Comparison of ENCODE assay signal across 27 cellular contexts in the genomic region with DNA sequence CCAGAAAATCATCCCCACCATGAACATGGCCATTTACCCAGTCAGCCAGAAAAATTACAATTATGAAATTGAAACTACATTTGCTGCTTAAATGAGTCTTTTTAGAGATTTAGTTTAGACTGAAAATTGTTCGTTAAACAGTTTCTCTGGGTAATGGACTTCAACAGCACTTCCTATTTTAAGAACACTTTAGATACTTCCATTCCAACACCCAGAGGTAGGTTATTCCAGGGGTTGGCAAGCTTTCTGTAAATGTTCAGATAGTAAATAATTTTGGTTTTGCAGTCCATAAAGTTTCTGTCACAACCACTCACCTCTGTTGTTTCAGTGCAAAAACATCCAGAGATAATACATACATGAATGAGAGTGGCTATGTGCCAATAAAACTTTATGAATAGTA. TPM values are rescaled to one million over a fixed set of nuclear protein-coding genes. Genes with fewer than 3 reads are reported as not detected.
"Had no signal": no experiment of that assay in that cellular context is flagged by ENCODE, and none has a peak within 500 bp of the region (broad histone marks: within the 10 kb centered on the region; RNA-seq: fewer than 3 reads in every experiment).

No MANE protein-coding gene starts in this region.

- DNase-seq: hypothalamus; immature natural killer cell; kidney; lower lobe of right lung; mammary epithelial cell; mesenchymal stem cell; natural killer cell; nephron progenitor cell; occipital lobe; psoas muscle; right cardiac atrium; stimulated activated CD4-positive, alpha-beta T cell treated with anti-CD3 and anti-CD28 coated beads, Interleukin-12 subunit alpha, Interleukin-12 subunit beta, amount 100 ng/mL, for 4 hours; stimulated activated CD4-positive, alpha-beta T cell treated with anti-CD3 and anti-CD28 coated beads, Interleukin-15, amount 100 ng/mL, for 24 hours; stimulated activated CD4-positive, alpha-beta T cell treated with anti-CD3 and anti-CD28 coated beads, Interleukin-2, amount 100 ng/mL, for 24 hours; stimulated activated CD4-positive, alpha-beta T cell treated with anti-CD3 and anti-CD28 coated beads, Interleukin-4, amount 100 ng/mL, for 1 hour; stimulated activated naive B cell treated with anti-CD40 and anti-IgM and Interleukin-4, amounts not matched to agents 10 μg/mL and 1 μg/mL and 100 μg/mL, for 72 hours; stimulated activated naive CD8-positive, alpha-beta T cell treated with anti-CD3 and anti-CD28 coated beads, Interleukin-15, Interleukin-2, amounts not matched to agents 100 U/mL and 50 U/mL, for 24 hours; stomach; testis; tibial artery; trophoblast cell; upper lobe of right lung had no signal

- H3K36me3 Mint-ChIP-seq: immature natural killer cell; natural killer cell; neural progenitor cell; stimulated activated naive B cell treated with anti-CD40 and anti-IgM and Interleukin-4, amounts not matched to agents 10 μg/mL and 1 μg/mL and 100 μg/mL, for 72 hours had no signal

- H3K9me3 ChIP-seq: lower lobe of right lung, neutrophil, psoas muscle, stomach, testis, tibial artery, upper lobe of right lung had no signal

- H3K4me3 Mint-ChIP-seq: immature natural killer cell; natural killer cell; nephron progenitor cell; neural progenitor cell; stimulated activated naive B cell treated with anti-CD40 and anti-IgM and Interleukin-4, amounts not matched to agents 10 μg/mL and 1 μg/mL and 100 μg/mL, for 72 hours had no signal

- ATAC-seq: lower lobe of right lung; natural killer cell; psoas muscle; sciatic nerve; stimulated activated naive B cell treated with anti-CD40 and anti-IgM and Interleukin-4, amounts not matched to agents 10 μg/mL and 1 μg/mL and 100 μg/mL, for 72 hours; stimulated activated naive CD8-positive, alpha-beta T cell treated with anti-CD3 and anti-CD28 coated beads, Interleukin-15, Interleukin-2, amounts not matched to agents 100 U/mL and 50 U/mL, for 24 hours; upper lobe of right lung had no signal

- H3K27ac ChIP-seq: lower lobe of right lung, neural progenitor cell, neutrophil, parathyroid adenoma, psoas muscle, skin epidermis, stomach, testis, tibial artery, upper lobe of right lung had no signal

- H3K4me1 Mint-ChIP-seq: immature natural killer cell; natural killer cell; nephron progenitor cell; stimulated activated naive B cell treated with anti-CD40 and anti-IgM and Interleukin-4, amounts not matched to agents 10 μg/mL and 1 μg/mL and 100 μg/mL, for 72 hours had no signal

- H3K27ac Mint-ChIP-seq: immature natural killer cell; natural killer cell; nephron progenitor cell; neural progenitor cell; stimulated activated naive B cell treated with anti-CD40 and anti-IgM and Interleukin-4, amounts not matched to agents 10 μg/mL and 1 μg/mL and 100 μg/mL, for 72 hours had no signal

- H3K4me1 ChIP-seq: lower lobe of right lung, psoas muscle, stomach, tibial artery, upper lobe of right lung had no signal

- H2AFZ ChIP-seq: neural progenitor cell, parathyroid adenoma had no signal

- H3K79me2 ChIP-seq: parathyroid adenoma had no signal

- H3K27me3 ChIP-seq: neural progenitor cell, testis, tibial artery, upper lobe of right lung had no signal

- H3K9me3 Mint-ChIP-seq: nephron progenitor cell, neural progenitor cell had no signal

- H3K36me3 ChIP-seq: lower lobe of right lung, neural progenitor cell, neutrophil, stomach, tibial artery, upper lobe of right lung had no signal

- H3K9ac ChIP-seq: neural progenitor cell, parathyroid adenoma had no signal

- H3K4me2 ChIP-seq: neural progenitor cell had no signal

- H3K4me3 ChIP-seq: lower lobe of right lung, neural progenitor cell, psoas muscle, skin epidermis, stomach, testis, tibial artery, upper lobe of right lung had no signal

RNA-seq across cellular contexts. Expression of gene NMNAT2, which starts 10.2 kb away (rescaled TPM):
- total RNA-seq: natural killer cell had no signal
